In the genomic region with DNA sequence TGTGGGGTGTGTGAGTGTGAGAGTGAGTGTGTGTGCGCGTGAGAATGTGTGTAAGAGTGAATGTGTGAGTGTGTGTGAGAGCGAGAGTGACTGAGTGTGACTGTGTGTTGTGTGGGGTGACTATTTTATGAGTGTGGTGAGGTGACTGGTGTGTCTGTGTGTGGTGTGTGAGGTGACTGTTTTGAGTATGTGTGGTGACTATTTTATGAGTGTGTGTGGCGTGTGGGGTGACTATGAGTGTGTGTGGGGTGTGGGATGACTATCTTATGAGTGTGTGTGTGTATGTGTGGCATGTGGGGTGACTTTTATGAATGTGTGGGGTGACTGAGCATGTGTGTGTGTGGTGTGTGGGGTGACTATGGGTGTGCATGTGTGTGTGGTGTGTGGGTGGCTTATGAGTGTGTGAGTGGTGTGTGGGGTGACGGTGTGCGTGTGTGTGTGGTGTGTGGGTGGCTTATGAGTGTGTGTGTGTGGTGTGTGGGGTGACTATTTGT, we compare ENCODE assay signal across 1 cellular context.
TF ChIP-seq lines count a peak whose summit lies in the region.

No MANE protein-coding gene starts in this region.

TF ChIP-seq in K562, 482 proteins besides CTCF, POLR2A, EP300 and RAD21 (continued from another document and continues in another):
- TF ChIP-seq, protein P1, sequence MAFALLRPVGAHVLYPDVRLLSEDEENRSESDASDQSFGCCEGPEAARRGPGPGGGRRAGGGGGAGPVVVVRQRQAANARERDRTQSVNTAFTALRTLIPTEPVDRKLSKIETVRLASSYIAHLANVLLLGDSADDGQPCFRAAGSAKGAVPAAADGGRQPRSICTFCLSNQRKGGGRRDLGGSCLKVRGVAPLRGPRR (CRISPR knock-in tag; IDR thresholded peaks at IDR 0.05), result no peak
- TF ChIP-seq HMG20A (CRISPR knock-in tag; conservative IDR thresholded peaks at IDR 0.05) (no peak), ARHGAP35 (IDR thresholded peaks at IDR 0.05; ENCODE audit: partially characterized antibody) (peak; percentile 19), RBM15 (IDR thresholded peaks at IDR 0.05; ENCODE audit: insufficient read depth, low read length) (no peak), KAT2B (IDR thresholded peaks at IDR 0.05; ENCODE audit: low read depth, low read length) (no peak), ZNF263 (CRISPR knock-in tag; IDR thresholded peaks at IDR 0.05; ENCODE audit: borderline replicate concordance) (no peak), CC2D1A (IDR thresholded peaks at IDR 0.05) (no peak), PRPF4 (IDR thresholded peaks at IDR 0.05; ENCODE audit: insufficient read depth, low read depth, low read length, poor library complexity, severe bottlenecking) (no peak), ZFP36 (IDR thresholded peaks at IDR 0.05; ENCODE audit: low read depth, low read length, partially characterized antibody) (no peak), ZNF695 (CRISPR knock-in tag; IDR thresholded peaks at IDR 0.05) (no peak), TBL1XR1 (IDR thresholded peaks at IDR 0.05; ENCODE audit: low read length in 2 of 2) (no peak), ZNF79 (CRISPR knock-in tag; IDR thresholded peaks at IDR 0.05; ENCODE audit: low read depth) (no peak), BHLHE40 (IDR thresholded peaks at IDR 0.05; ENCODE audit: low read length) (no peak), FOXP1 (CRISPR knock-in tag; IDR thresholded peaks at IDR 0.05) (no peak), POLR2B (IDR thresholded peaks at IDR 0.05; ENCODE audit: low read depth, partially characterized antibody) (peak; percentile 37), NR4A1 (CRISPR knock-in tag; IDR thresholded peaks at IDR 0.05) (no peak), NR4A1 (tag; IDR thresholded peaks at IDR 0.05) (no peak), ZNF282 (CRISPR knock-in tag; IDR thresholded peaks at IDR 0.05) (no peak), BCOR (IDR thresholded peaks at IDR 0.05) (0 out of 2 replicates have a peak, but pooled peaks have one; percentile 11), KAT8 (IDR thresholded peaks at IDR 0.05; ENCODE audit: low read depth) (no peak), FOXM1 (IDR thresholded peaks at IDR 0.05; ENCODE audit: low read depth) (no peak), FOXM1 (CRISPR knock-in tag; IDR thresholded peaks at IDR 0.05; ENCODE audit: low read depth) (no peak), SMARCA5 (IDR thresholded peaks at IDR 0.05) (peak; percentile 51; the same call in 1 of the 2 replicates), ZNF165 (CRISPR knock-in tag; IDR thresholded peaks at IDR 0.05; ENCODE audit: borderline replicate concordance) (no peak), RAD51 (IDR thresholded peaks at IDR 0.05; ENCODE audit: borderline replicate concordance, low read depth) (no peak), BDP1 (IDR thresholded peaks at IDR 0.05; ENCODE audit: insufficient read depth, insufficient read length) (no peak), BRD4 (IDR thresholded peaks at IDR 0.05) (no peak), SIN3A (IDR thresholded peaks at IDR 0.05; ENCODE audit: borderline replicate concordance in 2 of 2, control insufficient read depth in 1 of 2, low read depth in 2 of 2, low read length in 2 of 2) (no peak)
- TF ChIP-seq, protein P2, sequence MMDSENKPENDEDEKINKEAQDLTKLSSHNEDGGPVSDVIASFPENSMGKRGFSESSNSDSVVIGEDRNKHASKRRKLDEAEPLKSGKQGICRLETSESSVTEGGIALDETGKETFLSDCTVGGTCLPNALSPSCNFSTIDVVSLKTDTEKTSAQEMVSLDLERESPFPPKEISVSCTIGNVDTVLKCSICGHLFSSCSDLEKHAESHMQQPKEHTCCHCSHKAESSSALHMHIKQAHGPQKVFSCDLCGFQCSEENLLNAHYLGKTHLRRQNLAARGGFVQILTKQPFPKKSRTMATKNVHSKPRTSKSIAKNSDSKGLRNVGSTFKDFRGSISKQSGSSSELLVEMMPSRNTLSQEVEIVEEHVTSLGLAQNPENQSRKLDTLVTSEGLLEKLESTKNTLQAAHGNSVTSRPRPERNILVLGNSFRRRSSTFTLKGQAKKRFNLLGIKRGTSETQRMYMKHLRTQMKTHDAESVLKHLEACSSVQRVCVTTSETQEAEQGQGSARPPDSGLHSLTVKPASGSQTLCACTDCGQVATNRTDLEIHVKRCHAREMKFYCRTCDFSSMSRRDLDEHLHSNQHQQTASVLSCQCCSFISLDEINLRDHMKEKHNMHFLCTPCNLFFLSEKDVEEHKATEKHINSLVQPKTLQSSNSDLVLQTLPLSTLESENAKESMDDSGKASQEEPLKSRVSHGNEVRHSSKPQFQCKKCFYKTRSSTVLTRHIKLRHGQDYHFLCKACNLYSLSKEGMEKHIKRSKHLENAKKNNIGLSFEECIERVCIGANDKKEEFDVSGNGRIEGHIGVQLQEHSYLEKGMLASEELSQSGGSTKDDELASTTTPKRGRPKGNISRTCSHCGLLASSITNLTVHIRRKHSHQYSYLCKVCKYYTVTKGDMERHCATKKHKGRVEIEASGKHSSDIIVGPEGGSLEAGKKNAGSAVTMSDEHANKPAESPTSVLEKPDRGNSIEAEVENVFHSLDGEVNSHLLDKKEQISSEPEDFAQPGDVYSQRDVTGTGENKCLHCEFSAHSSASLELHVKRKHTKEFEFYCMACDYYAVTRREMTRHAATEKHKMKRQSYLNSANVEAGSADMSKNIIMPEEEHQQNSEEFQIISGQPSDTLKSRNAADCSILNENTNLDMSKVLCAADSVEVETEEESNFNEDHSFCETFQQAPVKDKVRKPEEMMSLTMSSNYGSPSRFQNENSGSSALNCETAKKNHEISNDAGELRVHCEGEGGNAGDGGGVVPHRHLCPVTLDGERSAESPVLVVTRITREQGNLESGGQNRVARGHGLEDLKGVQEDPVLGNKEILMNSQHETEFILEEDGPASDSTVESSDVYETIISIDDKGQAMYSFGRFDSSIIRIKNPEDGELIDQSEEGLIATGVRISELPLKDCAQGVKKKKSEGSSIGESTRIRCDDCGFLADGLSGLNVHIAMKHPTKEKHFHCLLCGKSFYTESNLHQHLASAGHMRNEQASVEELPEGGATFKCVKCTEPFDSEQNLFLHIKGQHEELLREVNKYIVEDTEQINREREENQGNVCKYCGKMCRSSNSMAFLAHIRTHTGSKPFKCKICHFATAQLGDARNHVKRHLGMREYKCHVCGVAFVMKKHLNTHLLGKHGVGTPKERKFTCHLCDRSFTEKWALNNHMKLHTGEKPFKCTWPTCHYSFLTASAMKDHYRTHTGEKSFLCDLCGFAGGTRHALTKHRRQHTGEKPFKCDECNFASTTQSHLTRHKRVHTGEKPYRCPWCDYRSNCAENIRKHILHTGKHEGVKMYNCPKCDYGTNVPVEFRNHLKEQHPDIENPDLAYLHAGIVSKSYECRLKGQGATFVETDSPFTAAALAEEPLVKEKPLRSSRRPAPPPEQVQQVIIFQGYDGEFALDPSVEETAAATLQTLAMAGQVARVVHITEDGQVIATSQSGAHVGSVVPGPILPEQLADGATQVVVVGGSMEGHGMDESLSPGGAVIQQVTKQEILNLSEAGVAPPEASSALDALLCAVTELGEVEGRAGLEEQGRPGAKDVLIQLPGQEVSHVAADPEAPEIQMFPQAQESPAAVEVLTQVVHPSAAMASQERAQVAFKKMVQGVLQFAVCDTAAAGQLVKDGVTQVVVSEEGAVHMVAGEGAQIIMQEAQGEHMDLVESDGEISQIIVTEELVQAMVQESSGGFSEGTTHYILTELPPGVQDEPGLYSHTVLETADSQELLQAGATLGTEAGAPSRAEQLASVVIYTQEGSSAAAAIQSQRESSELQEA (IDR thresholded peaks at IDR 0.05; ENCODE audit: low read depth), result no peak
- TF ChIP-seq, protein P3, sequence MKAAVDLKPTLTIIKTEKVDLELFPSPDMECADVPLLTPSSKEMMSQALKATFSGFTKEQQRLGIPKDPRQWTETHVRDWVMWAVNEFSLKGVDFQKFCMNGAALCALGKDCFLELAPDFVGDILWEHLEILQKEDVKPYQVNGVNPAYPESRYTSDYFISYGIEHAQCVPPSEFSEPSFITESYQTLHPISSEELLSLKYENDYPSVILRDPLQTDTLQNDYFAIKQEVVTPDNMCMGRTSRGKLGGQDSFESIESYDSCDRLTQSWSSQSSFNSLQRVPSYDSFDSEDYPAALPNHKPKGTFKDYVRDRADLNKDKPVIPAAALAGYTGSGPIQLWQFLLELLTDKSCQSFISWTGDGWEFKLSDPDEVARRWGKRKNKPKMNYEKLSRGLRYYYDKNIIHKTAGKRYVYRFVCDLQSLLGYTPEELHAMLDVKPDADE (conservative IDR thresholded peaks at IDR 0.05; ENCODE audit: control insufficient read depth, low read depth, low read length), result no peak
- TF ChIP-seq, protein P4, sequence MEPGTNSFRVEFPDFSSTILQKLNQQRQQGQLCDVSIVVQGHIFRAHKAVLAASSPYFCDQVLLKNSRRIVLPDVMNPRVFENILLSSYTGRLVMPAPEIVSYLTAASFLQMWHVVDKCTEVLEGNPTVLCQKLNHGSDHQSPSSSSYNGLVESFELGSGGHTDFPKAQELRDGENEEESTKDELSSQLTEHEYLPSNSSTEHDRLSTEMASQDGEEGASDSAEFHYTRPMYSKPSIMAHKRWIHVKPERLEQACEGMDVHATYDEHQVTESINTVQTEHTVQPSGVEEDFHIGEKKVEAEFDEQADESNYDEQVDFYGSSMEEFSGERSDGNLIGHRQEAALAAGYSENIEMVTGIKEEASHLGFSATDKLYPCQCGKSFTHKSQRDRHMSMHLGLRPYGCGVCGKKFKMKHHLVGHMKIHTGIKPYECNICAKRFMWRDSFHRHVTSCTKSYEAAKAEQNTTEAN (CRISPR knock-in tag; IDR thresholded peaks at IDR 0.05), result no peak
- TF ChIP-seq, protein P5, sequence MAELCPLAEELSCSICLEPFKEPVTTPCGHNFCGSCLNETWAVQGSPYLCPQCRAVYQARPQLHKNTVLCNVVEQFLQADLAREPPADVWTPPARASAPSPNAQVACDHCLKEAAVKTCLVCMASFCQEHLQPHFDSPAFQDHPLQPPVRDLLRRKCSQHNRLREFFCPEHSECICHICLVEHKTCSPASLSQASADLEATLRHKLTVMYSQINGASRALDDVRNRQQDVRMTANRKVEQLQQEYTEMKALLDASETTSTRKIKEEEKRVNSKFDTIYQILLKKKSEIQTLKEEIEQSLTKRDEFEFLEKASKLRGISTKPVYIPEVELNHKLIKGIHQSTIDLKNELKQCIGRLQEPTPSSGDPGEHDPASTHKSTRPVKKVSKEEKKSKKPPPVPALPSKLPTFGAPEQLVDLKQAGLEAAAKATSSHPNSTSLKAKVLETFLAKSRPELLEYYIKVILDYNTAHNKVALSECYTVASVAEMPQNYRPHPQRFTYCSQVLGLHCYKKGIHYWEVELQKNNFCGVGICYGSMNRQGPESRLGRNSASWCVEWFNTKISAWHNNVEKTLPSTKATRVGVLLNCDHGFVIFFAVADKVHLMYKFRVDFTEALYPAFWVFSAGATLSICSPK (IDR thresholded peaks at IDR 0.05; ENCODE audit: borderline replicate concordance), result no peak
- TF ChIP-seq, protein P6, sequence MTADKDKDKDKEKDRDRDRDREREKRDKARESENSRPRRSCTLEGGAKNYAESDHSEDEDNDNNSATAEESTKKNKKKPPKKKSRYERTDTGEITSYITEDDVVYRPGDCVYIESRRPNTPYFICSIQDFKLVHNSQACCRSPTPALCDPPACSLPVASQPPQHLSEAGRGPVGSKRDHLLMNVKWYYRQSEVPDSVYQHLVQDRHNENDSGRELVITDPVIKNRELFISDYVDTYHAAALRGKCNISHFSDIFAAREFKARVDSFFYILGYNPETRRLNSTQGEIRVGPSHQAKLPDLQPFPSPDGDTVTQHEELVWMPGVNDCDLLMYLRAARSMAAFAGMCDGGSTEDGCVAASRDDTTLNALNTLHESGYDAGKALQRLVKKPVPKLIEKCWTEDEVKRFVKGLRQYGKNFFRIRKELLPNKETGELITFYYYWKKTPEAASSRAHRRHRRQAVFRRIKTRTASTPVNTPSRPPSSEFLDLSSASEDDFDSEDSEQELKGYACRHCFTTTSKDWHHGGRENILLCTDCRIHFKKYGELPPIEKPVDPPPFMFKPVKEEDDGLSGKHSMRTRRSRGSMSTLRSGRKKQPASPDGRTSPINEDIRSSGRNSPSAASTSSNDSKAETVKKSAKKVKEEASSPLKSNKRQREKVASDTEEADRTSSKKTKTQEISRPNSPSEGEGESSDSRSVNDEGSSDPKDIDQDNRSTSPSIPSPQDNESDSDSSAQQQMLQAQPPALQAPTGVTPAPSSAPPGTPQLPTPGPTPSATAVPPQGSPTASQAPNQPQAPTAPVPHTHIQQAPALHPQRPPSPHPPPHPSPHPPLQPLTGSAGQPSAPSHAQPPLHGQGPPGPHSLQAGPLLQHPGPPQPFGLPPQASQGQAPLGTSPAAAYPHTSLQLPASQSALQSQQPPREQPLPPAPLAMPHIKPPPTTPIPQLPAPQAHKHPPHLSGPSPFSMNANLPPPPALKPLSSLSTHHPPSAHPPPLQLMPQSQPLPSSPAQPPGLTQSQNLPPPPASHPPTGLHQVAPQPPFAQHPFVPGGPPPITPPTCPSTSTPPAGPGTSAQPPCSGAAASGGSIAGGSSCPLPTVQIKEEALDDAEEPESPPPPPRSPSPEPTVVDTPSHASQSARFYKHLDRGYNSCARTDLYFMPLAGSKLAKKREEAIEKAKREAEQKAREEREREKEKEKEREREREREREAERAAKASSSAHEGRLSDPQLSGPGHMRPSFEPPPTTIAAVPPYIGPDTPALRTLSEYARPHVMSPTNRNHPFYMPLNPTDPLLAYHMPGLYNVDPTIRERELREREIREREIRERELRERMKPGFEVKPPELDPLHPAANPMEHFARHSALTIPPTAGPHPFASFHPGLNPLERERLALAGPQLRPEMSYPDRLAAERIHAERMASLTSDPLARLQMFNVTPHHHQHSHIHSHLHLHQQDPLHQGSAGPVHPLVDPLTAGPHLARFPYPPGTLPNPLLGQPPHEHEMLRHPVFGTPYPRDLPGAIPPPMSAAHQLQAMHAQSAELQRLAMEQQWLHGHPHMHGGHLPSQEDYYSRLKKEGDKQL (CRISPR knock-in tag; IDR thresholded peaks at IDR 0.05; ENCODE audit: borderline replicate concordance), result no peak
- TF ChIP-seq, protein P7, sequence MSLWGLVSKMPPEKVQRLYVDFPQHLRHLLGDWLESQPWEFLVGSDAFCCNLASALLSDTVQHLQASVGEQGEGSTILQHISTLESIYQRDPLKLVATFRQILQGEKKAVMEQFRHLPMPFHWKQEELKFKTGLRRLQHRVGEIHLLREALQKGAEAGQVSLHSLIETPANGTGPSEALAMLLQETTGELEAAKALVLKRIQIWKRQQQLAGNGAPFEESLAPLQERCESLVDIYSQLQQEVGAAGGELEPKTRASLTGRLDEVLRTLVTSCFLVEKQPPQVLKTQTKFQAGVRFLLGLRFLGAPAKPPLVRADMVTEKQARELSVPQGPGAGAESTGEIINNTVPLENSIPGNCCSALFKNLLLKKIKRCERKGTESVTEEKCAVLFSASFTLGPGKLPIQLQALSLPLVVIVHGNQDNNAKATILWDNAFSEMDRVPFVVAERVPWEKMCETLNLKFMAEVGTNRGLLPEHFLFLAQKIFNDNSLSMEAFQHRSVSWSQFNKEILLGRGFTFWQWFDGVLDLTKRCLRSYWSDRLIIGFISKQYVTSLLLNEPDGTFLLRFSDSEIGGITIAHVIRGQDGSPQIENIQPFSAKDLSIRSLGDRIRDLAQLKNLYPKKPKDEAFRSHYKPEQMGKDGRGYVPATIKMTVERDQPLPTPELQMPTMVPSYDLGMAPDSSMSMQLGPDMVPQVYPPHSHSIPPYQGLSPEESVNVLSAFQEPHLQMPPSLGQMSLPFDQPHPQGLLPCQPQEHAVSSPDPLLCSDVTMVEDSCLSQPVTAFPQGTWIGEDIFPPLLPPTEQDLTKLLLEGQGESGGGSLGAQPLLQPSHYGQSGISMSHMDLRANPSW (CRISPR knock-in tag; IDR thresholded peaks at IDR 0.05), result no peak
- TF ChIP-seq, protein P8, sequence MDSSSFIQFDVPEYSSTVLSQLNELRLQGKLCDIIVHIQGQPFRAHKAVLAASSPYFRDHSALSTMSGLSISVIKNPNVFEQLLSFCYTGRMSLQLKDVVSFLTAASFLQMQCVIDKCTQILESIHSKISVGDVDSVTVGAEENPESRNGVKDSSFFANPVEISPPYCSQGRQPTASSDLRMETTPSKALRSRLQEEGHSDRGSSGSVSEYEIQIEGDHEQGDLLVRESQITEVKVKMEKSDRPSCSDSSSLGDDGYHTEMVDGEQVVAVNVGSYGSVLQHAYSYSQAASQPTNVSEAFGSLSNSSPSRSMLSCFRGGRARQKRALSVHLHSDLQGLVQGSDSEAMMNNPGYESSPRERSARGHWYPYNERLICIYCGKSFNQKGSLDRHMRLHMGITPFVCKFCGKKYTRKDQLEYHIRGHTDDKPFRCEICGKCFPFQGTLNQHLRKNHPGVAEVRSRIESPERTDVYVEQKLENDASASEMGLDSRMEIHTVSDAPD (CRISPR knock-in tag; IDR thresholded peaks at IDR 0.05), result no peak
